In genomic region chrX:109848451-109849050, GRCh38 we compare ENCODE assay signal across 10 cellular contexts.
DNase-seq lines count a peak whose midpoint lies in the region; ATAC-seq and TF ChIP-seq lines count a peak whose summit lies in the region.
"Had no signal": no experiment of that assay in that cellular context is flagged by ENCODE, and none has a peak within 500 bp of the region (broad histone marks: within the 10 kb centered on the region; RNA-seq: fewer than 3 reads in every experiment).

No MANE protein-coding gene starts in this region.

- H3K9me3 Mint-ChIP-seq in neural crest cell: no peaks in the 10 kb centered on the region
- H3K9me3 Mint-ChIP-seq: activated naive CD4-positive, alpha-beta T cell treated with anti-CD3 and anti-CD28 coated beads, Interleukin-2, amount 50 U/mL, for 72 hours; naive thymus-derived CD4-positive, alpha-beta T cell had no signal

- no peaks in the 10 kb centered on the region for H3K36me3 Mint-ChIP-seq in neural crest cell (ENCODE audit: low read depth)
- H3K36me3 Mint-ChIP-seq: activated naive CD4-positive, alpha-beta T cell treated with anti-CD3 and anti-CD28 coated beads, Interleukin-2, amount 50 U/mL, for 72 hours; naive thymus-derived CD4-positive, alpha-beta T cell had no signal

- peak; percentile 86 for DNase-seq in NCI-H69 (lab: John Stamatoyannopoulos, UW)
- peak; percentile 72 for DNase-seq in neural crest cell (ENCODE audit: low read depth, low spot score)
- no peak for DNase-seq in NOMO-1 treated with DMSO at 0.1 percent for 48 hours (lab: John Stamatoyannopoulos, UW; ENCODE audit: unreplicated experiment)
- no peak for DNase-seq in NAMALWA (ENCODE audit: low spot score)
- no peak for DNase-seq in activated T-cell treated with anti-CD3 and anti-CD28 coated beads, Interleukin-2, amount 50 U/mL, for 48 hours
- DNase-seq in NCI-H345 (lab: John Stamatoyannopoulos, UW): no peak
- DNase-seq: naive thymus-derived CD4-positive, alpha-beta T cell had no signal

- H3K4me1 Mint-ChIP-seq in neural crest cell: peaks cover 62% of the 10 kb centered on the region

- no peak for TF ChIP-seq CTCF in neural crest cell (conservative IDR thresholded peaks at IDR 0.05)

- H3K4me3 Mint-ChIP-seq in neural crest cell: peak overlapping the region; percentile 55

- H3K27me3 Mint-ChIP-seq in neural crest cell (ENCODE audit: low read depth): peaks cover 43% of the 10 kb centered on the region
- H3K27me3 Mint-ChIP-seq: naive thymus-derived CD4-positive, alpha-beta T cell had no signal

- H3K27ac Mint-ChIP-seq in neural crest cell (ENCODE audit: unreplicated experiment): peak overlapping the region; percentile 63

- ATAC-seq in GM18907 (IDR thresholded peaks at IDR 0.05; ENCODE audit: unreplicated experiment): peak; percentile 94
- ATAC-seq in HG02623 (IDR thresholded peaks at IDR 0.05; ENCODE audit: unreplicated experiment): peak; percentile 76
- ATAC-seq: naive thymus-derived CD4-positive, alpha-beta T cell had no signal

Comparison
In these comparisons a context has a peak if more than half of its experiments do, and no peak if none do; other contexts are left out.
1. DNase-seq: peak in NCI-H69 (single experiment) and neural crest cell (single experiment); none in NOMO-1 treated with DMSO at 0.1 percent for 48 hours (single experiment), NAMALWA (single experiment), activated T-cell treated with anti-CD3 and anti-CD28 coated beads, Interleukin-2, amount 50 U/mL, for 48 hours (0 of 2) and NCI-H345 (single experiment).